13 cellular contexts compared by ENCODE assay signal in genomic region chr6:3524461-3524860, GRCh38.
DNase-seq lines count a peak whose midpoint lies in the region; ATAC-seq and TF ChIP-seq lines count a peak whose summit lies in the region.
"Had no signal": no experiment of that assay in that cellular context is flagged by ENCODE, and none has a peak within 500 bp of the region (broad histone marks: within the 10 kb centered on the region; RNA-seq: fewer than 3 reads in every experiment).

No MANE protein-coding gene starts in this region.

- no peak for ATAC-seq in Right ventricle myocardium superior (ENCODE audit: poor library complexity)
- no peak for ATAC-seq in GM19351 (IDR thresholded peaks at IDR 0.05; ENCODE audit: unreplicated experiment)

- H3K27me3 Mint-ChIP-seq in Caco-2 (ENCODE audit: insufficient read depth, unreplicated experiment) (no peaks in the 10 kb centered on the region), glutamatergic neuron (ENCODE audit: unreplicated experiment) (peaks cover 2% of the 10 kb centered on the region)

- intact Hi-C loops in Caco-2 (cut with micrococcal nuclease; ENCODE audit: unreplicated experiment): loop anchor here (5.0 kb wide), 3 partner anchors 112 to 208 kb away; no protein-coding TSS in a partner anchor
- intact Hi-C loops in Right ventricle myocardium superior (cut with DNase I): no loop called here

- peaks cover 71% of the 10 kb centered on the region for H3K4me1 ChIP-seq in Caco-2
- H3K4me1 ChIP-seq: HAP-1 had no signal

- no peak overlapping the region for H3K4me3 ChIP-seq in Caco-2 (ENCODE audit: low read depth, low read length)
- H3K4me3 ChIP-seq: GM23248, HAP-1 had no signal

- TF ChIP-seq CTCF in Caco-2 (IDR thresholded peaks at IDR 0.05; ENCODE audit: insufficient read depth in 1 of 2, low read depth in 1 of 2, low read length in 1 of 2, severe bottlenecking in 1 of 2, unreplicated experiment in 1 of 2): no peak
- TF ChIP-seq CTCF in glutamatergic neuron (IDR thresholded peaks at IDR 0.05; ENCODE audit: partially characterized antibody, unreplicated experiment): no peak

- peaks cover 4% of the 10 kb centered on the region for H3K36me3 Mint-ChIP-seq in Caco-2 (ENCODE audit: insufficient read depth, unreplicated experiment)
- H3K36me3 Mint-ChIP-seq in glutamatergic neuron (ENCODE audit: unreplicated experiment): no peaks in the 10 kb centered on the region

- DNase-seq in Caco-2 (no peak), amniotic epithelial cell (ENCODE audit: low read depth) (peak; percentile 14), glutamatergic neuron (no peak), Right ventricle myocardium superior (no peak), NCI-H69 (lab: John Stamatoyannopoulos, UW) (no peak)
- DNase-seq: CD4-positive, alpha-beta T cell; DMS153; DMS79; GF-D8; GM23248 had no signal

- H3K9me3 Mint-ChIP-seq in Caco-2 (ENCODE audit: unreplicated experiment) (peaks cover 11% of the 10 kb centered on the region), glutamatergic neuron (ENCODE audit: unreplicated experiment) (peaks cover 8% of the 10 kb centered on the region)
- H3K9me3 Mint-ChIP-seq: CD4-positive, alpha-beta T cell had no signal

- no peaks in the 10 kb centered on the region for H3K9me3 ChIP-seq in Caco-2
- H3K9me3 ChIP-seq: HAP-1 had no signal

- POLR2A ChIA-PET in Caco-2 (lab: Charles Lee): no interaction called here

- no peaks in the 10 kb centered on the region for H3K36me3 ChIP-seq in Caco-2 (ENCODE audit: control insufficient read depth, insufficient read depth, low read length)
- H3K36me3 ChIP-seq: HAP-1 had no signal

- H3K4me3 Mint-ChIP-seq in Caco-2 (ENCODE audit: unreplicated experiment) (no peak overlapping the region), glutamatergic neuron (ENCODE audit: unreplicated experiment) (peak overlapping the region; percentile 4)
- H3K4me3 Mint-ChIP-seq: B cell; CD4-positive, alpha-beta T cell had no signal

- no TSS peak for BruUV-seq in Caco-2 (replicated peaks; lab: Mats Ljungman, UMichigan)

- H3K4me1 Mint-ChIP-seq in Caco-2 (ENCODE audit: low read depth, unreplicated experiment): peaks cover 37% of the 10 kb centered on the region
- peaks cover 20% of the 10 kb centered on the region for H3K4me1 Mint-ChIP-seq in glutamatergic neuron (ENCODE audit: low read depth, unreplicated experiment)
- H3K4me1 Mint-ChIP-seq: B cell had no signal

- H3K27me3 ChIP-seq in Caco-2 (replicated peaks; ENCODE audit: control insufficient read depth, insufficient read depth, low read length): no peaks in the 10 kb centered on the region

- peak overlapping the region; percentile 32 for H3K27ac Mint-ChIP-seq in Caco-2 (ENCODE audit: unreplicated experiment)
- no peak overlapping the region for H3K27ac Mint-ChIP-seq in glutamatergic neuron (ENCODE audit: unreplicated experiment)
- H3K27ac Mint-ChIP-seq: B cell; CD4-positive, alpha-beta T cell had no signal

- CTCF ChIA-PET in Caco-2 (lab: Charles Lee): no interaction called here
